23 cellular contexts compared by ENCODE assay signal in the genomic region with DNA sequence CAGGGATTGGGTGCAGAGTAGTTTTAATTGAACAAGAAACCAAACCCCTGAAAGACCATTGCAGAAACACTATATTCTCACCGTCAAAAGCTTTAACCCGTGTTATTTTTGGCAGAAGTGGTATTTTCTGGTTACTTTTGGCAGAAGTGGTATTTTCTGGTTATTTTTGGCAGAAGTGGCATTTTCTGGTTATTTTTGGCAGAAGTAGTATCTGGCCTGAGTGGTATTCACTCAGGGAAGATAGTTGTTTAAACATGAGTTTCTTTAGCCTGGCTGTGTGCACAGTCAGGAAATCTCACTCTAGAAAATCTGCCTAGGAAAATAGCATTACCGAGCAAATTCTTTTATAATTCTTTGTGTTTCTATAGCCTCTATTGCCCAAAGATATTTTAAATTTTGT.
DNase-seq lines count a peak whose midpoint lies in the region; ATAC-seq and TF ChIP-seq lines count a peak whose summit lies in the region.
"Had no signal": no experiment of that assay in that cellular context is flagged by ENCODE, and none has a peak within 500 bp of the region (broad histone marks: within the 10 kb centered on the region; RNA-seq: fewer than 3 reads in every experiment).

No MANE protein-coding gene starts in this region.

- in situ Hi-C loops in astrocyte of the cerebellum (cut with HindIII; ENCODE audit: low sequenced_read_pairs): no loop called here

- TF ChIP-seq CTCF in astrocyte of the cerebellum (IDR thresholded peaks at IDR 0.05; ENCODE audit: low read depth, low read length, missing control alignments) (no peak), fibroblast of pulmonary artery (IDR thresholded peaks at IDR 0.05; ENCODE audit: low read length, missing control alignments) (no peak)

- ATAC-seq in GM18858 (IDR thresholded peaks at IDR 0.05; ENCODE audit: unreplicated experiment): no peak
- no peak for ATAC-seq in GM19455 (IDR thresholded peaks at IDR 0.05; ENCODE audit: unreplicated experiment)
- ATAC-seq: lower lobe of right lung, WTC11 had no signal

- H3K4me3 ChIP-seq in astrocyte of the cerebellum (ENCODE audit: low read depth, low read length) (no peak overlapping the region), fibroblast of pulmonary artery (replicated peaks; ENCODE audit: low read depth, low read length) (no peak overlapping the region)
- H3K4me3 ChIP-seq: breast epithelium, GM23248, lower lobe of right lung, SK-N-MC, spleen had no signal

- DNase-seq in GM04503 (ENCODE audit: low read depth) (peak; percentile 55), astrocyte of the cerebellum (ENCODE audit: low read depth) (peak; percentile 82), fibroblast of pulmonary artery (ENCODE audit: low read depth) (peak; percentile 39), smooth muscle cell of the brain vasculature (ENCODE audit: low read depth, low spot score) (peak; percentile 33), NCI-H526 (lab: John Stamatoyannopoulos, UW) (no peak)
- DNase-seq in activated CD4-positive, CD25-positive, alpha-beta regulatory T cell treated with anti-CD3 and anti-CD28 coated beads, Interleukin-2, amount 50 U/mL, for 72 hours: no peak
- DNase-seq: activated CD4-positive, alpha-beta T cell treated with anti-CD3 and anti-CD28 coated beads, Interleukin-2, amount 50 U/mL, for 48 hours; activated CD8-positive, alpha-beta memory T cell treated with anti-CD3 and anti-CD28 coated beads, Interleukin-2, amount 50 U/mL, for 48 hours; BE2C; DND-41; GM23248; kidney; lower lobe of right lung; NCI-H510A treated with DMSO at 0.1 percent for 48 hours; spleen; stimulated activated CD4-positive, alpha-beta T cell treated with anti-CD3 and anti-CD28 coated beads, Interleukin-4, amount 100 ng/mL, for 1 hour; stimulated activated naive CD4-positive, alpha-beta T cell; T-helper 9 cell had no signal

Comparison
In these comparisons a context has a peak if more than half of its experiments do, and no peak if none do; other contexts are left out.
1. DNase-seq: peak in GM04503 (single experiment), astrocyte of the cerebellum (single experiment), fibroblast of pulmonary artery (single experiment) and smooth muscle cell of the brain vasculature (single experiment); none in activated CD4-positive, CD25-positive, alpha-beta regulatory T cell treated with anti-CD3 and anti-CD28 coated beads, Interleukin-2, amount 50 U/mL, for 72 hours (single experiment) and NCI-H526 (0 of 2).